Comparison of ENCODE assay signal across 9 cellular contexts in genomic region chr4:53049528-53049927, GRCh38.
"Had no signal": no experiment of that assay in that cellular context is flagged by ENCODE, and none has a peak within 500 bp of the region (broad histone marks: within the 10 kb centered on the region; RNA-seq: fewer than 3 reads in every experiment).

No MANE protein-coding gene starts in this region.

- H3K9me3 ChIP-seq: HAP-1 had no signal

- ATAC-seq: HCT116, HepG2, K562 had no signal

- H3K36me3 ChIP-seq: HAP-1 had no signal

- DNase-seq: GM23248, GOT3, H7, HFFc6 had no signal

- H3K4me1 ChIP-seq: HAP-1 had no signal

- H3K4me3 ChIP-seq: GM23248, HAP-1, K562 had no signal

- H2AFZ ChIP-seq: GM23248 had no signal

- FAIRE-seq: HepG2, K562 had no signal

- H3K27ac ChIP-seq: GM23248, HL-60 had no signal

- H3K9ac ChIP-seq: GM23248 had no signal
